In genomic region chr7:95546647-95547046, GRCh38 we compare ENCODE assay signal across 2 cellular contexts.
A peak's percentile ranks its signal among the peaks of the same experiment; 100 is the strongest.
TF ChIP-seq lines count a peak whose summit lies in the region.

No MANE protein-coding gene starts in this region.

TF ChIP-seq in GM23338, 12 proteins besides CTCF, POLR2A, EP300 and RAD21:
- TF ChIP-seq ZNF114 (CRISPR knock-in tag; IDR thresholded peaks at IDR 0.05) (no peak), ZNF331 (CRISPR knock-in tag; IDR thresholded peaks at IDR 0.05; ENCODE audit: low read depth) (no peak), ETS1 (IDR thresholded peaks at IDR 0.05) (no peak), NANOG (IDR thresholded peaks at IDR 0.05; ENCODE audit: borderline replicate concordance) (no peak), STAT1 (IDR thresholded peaks at IDR 0.05; ENCODE audit: unreplicated experiment) (no peak), EZH2 (IDR thresholded peaks at IDR 0.05; ENCODE audit: low read depth, unreplicated experiment) (no peak), EZH2phosphoT487 (IDR thresholded peaks at IDR 0.05; ENCODE audit: unreplicated experiment) (no peak), JUNB (IDR thresholded peaks at IDR 0.05; ENCODE audit: unreplicated experiment) (no peak)

TF ChIP-seq in liver, 16 proteins besides CTCF, POLR2A, EP300 and RAD21:
- TF ChIP-seq NR2F2 (IDR thresholded peaks at IDR 0.05) (peak; percentile 40), MAX (IDR thresholded peaks at IDR 0.05) (peak; percentile 35), RXRA (IDR thresholded peaks at IDR 0.05) (peak; percentile 64 to 76), EGR1 (IDR thresholded peaks at IDR 0.05; ENCODE audit: low read depth in 2 of 2) (no peak), JUND (IDR thresholded peaks at IDR 0.05) (peak; percentile 64 to 70), YY1 (IDR thresholded peaks at IDR 0.05) (peak; percentile 58), FOXA2 (IDR thresholded peaks at IDR 0.05) (peak; percentile 21), FOXA1 (IDR thresholded peaks at IDR 0.05) (no peak), HNF4A (conservative IDR thresholded peaks at IDR 0.05) (peak; percentile 90), GABPA (IDR thresholded peaks at IDR 0.05 in 1 of 2, conservative IDR thresholded peaks at IDR 0.05 in 1 of 2) (no peak), ATF3 (IDR thresholded peaks at IDR 0.05) (peak; percentile 8), REST (IDR thresholded peaks at IDR 0.05) (peak; percentile 15), TAF1 (conservative IDR thresholded peaks at IDR 0.05) (no peak), ZBTB33 (IDR thresholded peaks at IDR 0.05) (peak; percentile 30), SP1 (IDR thresholded peaks at IDR 0.05) (peak; percentile 64), HNF4G (IDR thresholded peaks at IDR 0.05) (peak; percentile 70)
